1 cellular context compared by ENCODE assay signal in genomic region chr1:89873757-89874156, GRCh38.
A peak's percentile ranks its signal among the peaks of the same experiment; 100 is the strongest.
TF ChIP-seq lines count a peak whose summit lies in the region.

No MANE protein-coding gene starts in this region.

TF ChIP-seq in K562, 482 proteins besides CTCF, POLR2A, EP300 and RAD21 (continued from another document):
- no peak for TF ChIP-seq NR0B1 (IDR thresholded peaks at IDR 0.05; ENCODE audit: partially characterized antibody)
- TF ChIP-seq ZNF695 (CRISPR knock-in tag; IDR thresholded peaks at IDR 0.05): no peak
- no peak for TF ChIP-seq CXXC5 (CRISPR knock-in tag; IDR thresholded peaks at IDR 0.05)
- no peak for TF ChIP-seq ELF4 (CRISPR knock-in tag; IDR thresholded peaks at IDR 0.05)
- no peak for TF ChIP-seq ILK (tag; IDR thresholded peaks at IDR 0.05; ENCODE audit: borderline replicate concordance, low read depth)
- no peak for TF ChIP-seq DACH1 (IDR thresholded peaks at IDR 0.05; ENCODE audit: partially characterized antibody)
- no peak for TF ChIP-seq ELF2 (CRISPR knock-in tag; IDR thresholded peaks at IDR 0.05)
- TF ChIP-seq THRA (IDR thresholded peaks at IDR 0.05): no peak
- TF ChIP-seq EHMT2 (IDR thresholded peaks at IDR 0.05): no peak
- no peak for TF ChIP-seq ZFPM2 (CRISPR knock-in tag; IDR thresholded peaks at IDR 0.05)
- TF ChIP-seq SP1 (CRISPR knock-in tag; IDR thresholded peaks at IDR 0.05): no peak
- TF ChIP-seq BRF2 (IDR thresholded peaks at IDR 0.05; ENCODE audit: borderline replicate concordance, insufficient read depth, insufficient read length): no peak
- TF ChIP-seq KAT8 (IDR thresholded peaks at IDR 0.05; ENCODE audit: low read depth): no peak
- peak; percentile 69 for TF ChIP-seq RFX1 (IDR thresholded peaks at IDR 0.05)
- no peak for TF ChIP-seq SRF (CRISPR knock-in tag; IDR thresholded peaks at IDR 0.05)
- TF ChIP-seq NCOA2 (IDR thresholded peaks at IDR 0.05; ENCODE audit: partially characterized antibody in 2 of 2): no peak
- no peak for TF ChIP-seq TBL1XR1 (IDR thresholded peaks at IDR 0.05; ENCODE audit: low read length in 2 of 2)
- TF ChIP-seq ZNF318 (IDR thresholded peaks at IDR 0.05; ENCODE audit: borderline replicate concordance in 1 of 2, low read depth in 1 of 2): no peak
- TF ChIP-seq MAFG (tag; conservative IDR thresholded peaks at IDR 0.05): peak; percentile 27; the same call in 1 of the 2 replicates
- no peak for TF ChIP-seq ZNF133 (CRISPR knock-in tag; IDR thresholded peaks at IDR 0.05)
- no peak for TF ChIP-seq RAD51 (IDR thresholded peaks at IDR 0.05; ENCODE audit: borderline replicate concordance, low read depth)
- TF ChIP-seq MTA3 (IDR thresholded peaks at IDR 0.05; ENCODE audit: borderline replicate concordance): no peak
- TF ChIP-seq FOS (IDR thresholded peaks at IDR 0.05; ENCODE audit: extremely low read depth, insufficient read length): no peak
- no peak for TF ChIP-seq POLR2AphosphoS2 (IDR thresholded peaks at IDR 0.05; ENCODE audit: low read length)
- no peak for TF ChIP-seq ZFP91 (CRISPR knock-in tag; IDR thresholded peaks at IDR 0.05)
- TF ChIP-seq ZBTB33 (CRISPR knock-in tag; IDR thresholded peaks at IDR 0.05): no peak
- TF ChIP-seq NRF1 (conservative IDR thresholded peaks at IDR 0.05 in 1 of 2, IDR thresholded peaks at IDR 0.05 in 1 of 2): no peak
- no peak for TF ChIP-seq ZNF347 (CRISPR knock-in tag; IDR thresholded peaks at IDR 0.05; ENCODE audit: low read depth)
- no peak for TF ChIP-seq SMARCE1 (IDR thresholded peaks at IDR 0.05)
TF ChIP-seq in K562: peak in this region for 7.
